12 cellular contexts compared by ENCODE assay signal in the genomic region with DNA sequence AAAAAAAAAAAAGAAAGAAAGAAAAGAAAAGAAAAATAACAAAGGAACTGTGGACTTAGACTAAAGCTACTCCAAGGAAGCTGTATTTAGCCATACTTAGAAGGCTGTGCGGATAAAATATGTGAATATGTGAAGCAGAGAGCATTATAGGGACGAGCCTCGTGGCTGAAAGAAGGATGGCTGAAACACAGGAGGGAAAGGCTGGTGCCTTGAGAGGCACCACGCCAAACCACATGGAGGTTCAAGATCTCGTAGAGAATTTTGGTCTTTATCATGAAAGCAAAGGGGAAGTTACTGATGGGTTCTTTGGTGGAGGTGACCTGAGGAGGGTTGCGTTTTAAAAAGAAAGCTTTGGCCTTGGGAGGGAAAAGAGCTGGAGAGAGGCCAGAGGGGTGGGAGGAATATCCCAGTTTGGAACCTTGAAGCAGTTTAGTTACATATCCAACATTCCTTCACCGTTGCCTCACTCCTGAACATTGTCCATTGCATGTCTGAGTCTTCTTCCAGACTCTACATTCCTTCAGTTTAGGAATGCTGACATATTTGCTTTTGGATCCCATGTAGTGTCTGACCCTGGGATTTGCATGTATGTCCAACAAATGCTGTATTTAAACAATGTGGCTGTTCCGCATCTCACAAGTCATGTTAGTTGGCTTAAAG.
DNase-seq lines count a peak whose midpoint lies in the region; ATAC-seq and TF ChIP-seq lines count a peak whose summit lies in the region.
"Had no signal": no experiment of that assay in that cellular context is flagged by ENCODE, and none has a peak within 500 bp of the region (broad histone marks: within the 10 kb centered on the region; RNA-seq: fewer than 3 reads in every experiment).

No MANE protein-coding gene starts in this region.

- no peaks in the 10 kb centered on the region for H3K9me3 ChIP-seq in subcutaneous abdominal adipose tissue (ENCODE audit: control insufficient read depth in 5 of 5, low read length in 5 of 5)

- H3K4me1 ChIP-seq in subcutaneous abdominal adipose tissue (ENCODE audit: control insufficient read depth in 5 of 5, insufficient read depth in 5 of 5, low read length in 5 of 5), result peaks cover 3 to 28% (median 12%) of the 10 kb centered on the region in 5 donors

- no peak for TF ChIP-seq CTCF in astrocyte of the spinal cord (IDR thresholded peaks at IDR 0.05; ENCODE audit: low read depth, low read length)

- H3K27ac ChIP-seq in subcutaneous abdominal adipose tissue (ENCODE audit: low read depth, low read length), result no peak overlapping the region

- ATAC-seq in left ventricle myocardium superior (peak; percentile 54), HG03039 (IDR thresholded peaks at IDR 0.05; ENCODE audit: unreplicated experiment) (no peak)

- H3K9ac ChIP-seq in subcutaneous abdominal adipose tissue (ENCODE audit: low read length in 5 of 5), result no peak overlapping the region

- H3K27me3 ChIP-seq in subcutaneous abdominal adipose tissue (ENCODE audit: control insufficient read depth in 5 of 5, insufficient read depth in 4 of 5, low read length in 5 of 5), result no peaks in the 10 kb centered on the region

- in situ Hi-C loops in astrocyte of the spinal cord (cut with HindIII; ENCODE audit: low sequenced_read_pairs), result no loop called here

- DNase-seq in GM04504 (ENCODE audit: low read depth), result peak; percentile 27
- peak; percentile 46 for DNase-seq in astrocyte of the spinal cord (ENCODE audit: low read depth, low spot score)
- DNase-seq in left ventricle myocardium superior, result no peak
- DNase-seq in NCI-H524 treated with DMSO at 0.1 percent for 48 hours (lab: John Stamatoyannopoulos, UW), result no peak
- no peak for DNase-seq in iPS-NIHi7 (ENCODE audit: extremely low spot score)
- no peak for DNase-seq in stimulated activated CD8-positive, alpha-beta memory T cell treated with anti-CD3 and anti-CD28 coated beads, Interleukin-4, amount 100 ng/mL, for 48 hours
- DNase-seq: activated CD4-positive, alpha-beta T cell treated with anti-CD3 and anti-CD28 coated beads, Interleukin-2, amount 50 U/mL, for 48 hours; activated naive CD4-positive, alpha-beta T cell treated with anti-CD3 and anti-CD28 coated beads for 36 hours; DMS 273 treated with DMSO at 0.1 percent for 48 hours; NCI-H69 had no signal

- H3K4me3 ChIP-seq in astrocyte of the spinal cord (ENCODE audit: low read depth, low read length) (no peak overlapping the region), subcutaneous abdominal adipose tissue (ENCODE audit: low read depth in 1 of 5, low read length in 5 of 5) (peak overlapping the region; percentile 1 to 35 (median 8))

- no peaks in the 10 kb centered on the region for H3K36me3 ChIP-seq in subcutaneous abdominal adipose tissue (ENCODE audit: control insufficient read depth in 5 of 5, insufficient read depth in 5 of 5, low read length in 5 of 5)

- intact Hi-C loops in left ventricle myocardium superior (cut with micrococcal nuclease), result loop anchor here (10.0 kb wide), 1 partner anchor 107 kb away; no protein-coding TSS in a partner anchor

Comparison
In these comparisons a context has a peak if more than half of its experiments do, and no peak if none do; other contexts are left out.
1. DNase-seq: peak in GM04504 (single experiment) and astrocyte of the spinal cord (single experiment); none in left ventricle myocardium superior (single experiment), NCI-H524 treated with DMSO at 0.1 percent for 48 hours (single experiment), iPS-NIHi7 (single experiment) and stimulated activated CD8-positive, alpha-beta memory T cell treated with anti-CD3 and anti-CD28 coated beads, Interleukin-4, amount 100 ng/mL, for 48 hours (single experiment).